21 cellular contexts compared by ENCODE assay signal in the genomic region with DNA sequence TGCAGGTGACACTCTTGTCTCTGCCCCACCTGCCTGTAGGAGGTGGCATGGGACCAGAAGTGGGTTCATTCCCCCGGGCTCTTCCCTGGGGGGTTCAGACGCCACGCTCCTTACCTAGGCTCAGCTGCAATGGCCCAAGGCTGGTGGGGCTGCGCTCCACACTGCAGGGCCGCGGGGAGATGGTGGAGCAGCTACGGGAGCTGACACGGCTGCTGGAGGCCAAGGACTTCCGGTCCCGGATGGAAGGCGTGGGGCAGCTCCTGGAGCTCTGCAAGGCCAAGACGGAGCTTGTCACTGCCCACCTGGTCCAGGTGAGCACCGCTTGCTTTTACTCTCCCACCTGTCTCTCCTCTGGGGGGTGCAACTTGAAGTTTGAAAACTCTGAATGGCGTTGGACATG. TPM values are rescaled to one million over a fixed set of nuclear protein-coding genes. Genes with fewer than 3 reads are reported as not detected.
DNase-seq lines count a peak whose midpoint lies in the region; ATAC-seq and TF ChIP-seq lines count a peak whose summit lies in the region.
"Had no signal": no experiment of that assay in that cellular context is flagged by ENCODE, and none has a peak within 500 bp of the region (broad histone marks: within the 10 kb centered on the region; RNA-seq: fewer than 3 reads in every experiment).

No MANE protein-coding gene starts in this region.

- ATAC-seq in natural killer cell (peak in 2 of 3 donors; percentile 18 to 37), HG02610 (IDR thresholded peaks at IDR 0.05; ENCODE audit: unreplicated experiment) (no peak)

- 0 out of 22 replicates have a peak, but pooled peaks cover 0 to 7% (median 0%) of the 10 kb centered on the region in 11 experiments for H3K36me3 ChIP-seq in BLaER1 treated with 17β-estradiol and CSF1 and Interleukin-3, amounts not matched to agents 10 nM and 100 nM
- H3K36me3 ChIP-seq in Caco-2 (ENCODE audit: control insufficient read depth, insufficient read depth, low read length), result no peaks in the 10 kb centered on the region
- no peaks in the 10 kb centered on the region for H3K36me3 ChIP-seq in WERI-Rb-1

- POLR2A ChIA-PET in Caco-2 (lab: Charles Lee), result no interaction called here

- no peak for TF ChIP-seq CTCF in Caco-2 (IDR thresholded peaks at IDR 0.05; ENCODE audit: insufficient read depth in 1 of 2, low read depth in 1 of 2, low read length in 1 of 2, severe bottlenecking in 1 of 2, unreplicated experiment in 1 of 2)
- TF ChIP-seq CTCF in WERI-Rb-1 (IDR thresholded peaks at IDR 0.05; ENCODE audit: low read depth, low read length), result 0 out of 2 replicates have a peak, but pooled peaks have one; percentile 4
- TF ChIP-seq CTCF in natural killer cell (IDR thresholded peaks at IDR 0.05), result no peak

- H3K4me1 ChIP-seq in BLaER1 treated with 17β-estradiol and CSF1 and Interleukin-3, amounts not matched to agents 10 nM and 100 nM, result peaks cover 0 to 26% (median 10%) of the 10 kb centered on the region in 10 experiments; a peak in 12 of 20 replicates
- peaks cover 23% of the 10 kb centered on the region for H3K4me1 ChIP-seq in Caco-2

- H3K27ac Mint-ChIP-seq in Caco-2 (ENCODE audit: unreplicated experiment) (peak overlapping the region; percentile 33), natural killer cell (peak overlapping the region; percentile 67 to 71)
- H3K27ac Mint-ChIP-seq: B cell, CD14-positive monocyte had no signal

- H3K4me2 ChIP-seq in BLaER1 treated with 17β-estradiol and CSF1 and Interleukin-3, amounts not matched to agents 10 nM and 100 nM, result peak overlapping the region in 6 of 11 experiments; percentile 6 to 83 (median 38); a peak in 8 of 22 replicates

- no peaks in the 10 kb centered on the region for H3K9me3 ChIP-seq in BLaER1 treated with 17β-estradiol and CSF1 and Interleukin-3, amounts not matched to agents 10 nM and 100 nM (replicated peaks in 1 of 11)
- H3K9me3 ChIP-seq in Caco-2 (no peaks in the 10 kb centered on the region), WERI-Rb-1 (ENCODE audit: severe bottlenecking) (no peaks in the 10 kb centered on the region)

- H3K9ac ChIP-seq in BLaER1 treated with 17β-estradiol and CSF1 and Interleukin-3, amounts not matched to agents 10 nM and 100 nM, result no peak overlapping the region
- H3K9ac ChIP-seq: GM23248 had no signal

- H4K20me1 ChIP-seq in BLaER1 treated with 17β-estradiol and CSF1 and Interleukin-3, amounts not matched to agents 10 nM and 100 nM, result no peaks in the 10 kb centered on the region

- H3K9me3 Mint-ChIP-seq in Caco-2 (ENCODE audit: unreplicated experiment) (no peaks in the 10 kb centered on the region), natural killer cell (no peaks in the 10 kb centered on the region)

- H3K4me3 Mint-ChIP-seq in Caco-2 (ENCODE audit: unreplicated experiment) (no peak overlapping the region), natural killer cell (peak overlapping the region; percentile 25)
- H3K4me3 Mint-ChIP-seq: B cell, CD14-positive monocyte had no signal

- CTCF ChIA-PET in Caco-2 (lab: Charles Lee), result no interaction called here

- no peaks in the 10 kb centered on the region for H3K36me3 Mint-ChIP-seq in Caco-2 (ENCODE audit: insufficient read depth, unreplicated experiment)
- H3K36me3 Mint-ChIP-seq in natural killer cell, result peaks cover 14% of the 10 kb centered on the region
- H3K36me3 Mint-ChIP-seq: CD14-positive monocyte had no signal

- no peaks in the 10 kb centered on the region for H3K27me3 ChIP-seq in BLaER1 treated with 17β-estradiol and CSF1 and Interleukin-3, amounts not matched to agents 10 nM and 100 nM
- no peaks in the 10 kb centered on the region for H3K27me3 ChIP-seq in Caco-2 (replicated peaks; ENCODE audit: control insufficient read depth, insufficient read depth, low read length)
- no peaks in the 10 kb centered on the region for H3K27me3 ChIP-seq in WERI-Rb-1 (ENCODE audit: insufficient read depth, low read depth, severe bottlenecking)

- no peak overlapping the region for H3K4me3 ChIP-seq in BLaER1 treated with 17β-estradiol and CSF1 and Interleukin-3, amounts not matched to agents 10 nM and 100 nM
- H3K4me3 ChIP-seq in Caco-2 (ENCODE audit: low read depth, low read length) (no peak overlapping the region), WERI-Rb-1 (ENCODE audit: low read depth, low read length) (no peak overlapping the region)
- H3K4me3 ChIP-seq: GM23248 had no signal

- BruUV-seq in Caco-2 (replicated peaks; lab: Mats Ljungman, UMichigan), result no TSS peak

- intact Hi-C loops in Caco-2 (cut with micrococcal nuclease; ENCODE audit: unreplicated experiment) (no loop called here), natural killer cell (cut with micrococcal nuclease) (no loop called here)

- no peak overlapping the region for H3K27ac ChIP-seq in BLaER1 treated with 17β-estradiol and CSF1 and Interleukin-3, amounts not matched to agents 10 nM and 100 nM
- no peak overlapping the region for H3K27ac ChIP-seq in WERI-Rb-1
- H3K27ac ChIP-seq: GM23248 had no signal

- H3K4me1 Mint-ChIP-seq in Caco-2 (ENCODE audit: low read depth, unreplicated experiment) (peaks cover 26% of the 10 kb centered on the region), natural killer cell (peaks cover 42 to 47% of the 10 kb centered on the region in 2 donors)
- H3K4me1 Mint-ChIP-seq: B cell had no signal

- no peak for DNase-seq in Caco-2
- DNase-seq in WERI-Rb-1, result no peak
- DNase-seq in natural killer cell, result no peak
- DNase-seq in NCI-H2081 treated with DMSO at 0.1 percent for 48 hours (lab: John Stamatoyannopoulos, UW), result no peak
- DNase-seq in NOMO-1 treated with dmso at 0.1 percent for 144 hours (lab: John Stamatoyannopoulos, UW; ENCODE audit: unreplicated experiment), result no peak
- no peak for DNase-seq in EL
- DNase-seq: DMS153, DND-41, GM23248, H7, KG1, MM.1S, NCI-H2029, NCI-H446 treated with DMSO at 0.1 percent for 48 hours, NCI-H526 treated with DMSO at 0.1 percent for 48 hours, RPMI8226, SHP77 had no signal

- no peaks in the 10 kb centered on the region for H3K27me3 Mint-ChIP-seq in Caco-2 (ENCODE audit: insufficient read depth, unreplicated experiment)
- no peaks in the 10 kb centered on the region for H3K27me3 Mint-ChIP-seq in natural killer cell (ENCODE audit: low read depth in 2 of 2)
- H3K27me3 Mint-ChIP-seq: B cell had no signal

RNA-seq across cellular contexts. Expression of gene PCARE, which starts 39.0 kb away (rescaled TPM):
- not detected in 2 replicates for total RNA-seq in Caco-2 (2022)
- not detected for total RNA-seq in natural killer cell
- total RNA-seq: B cell, GM23248, H7 had no signal

RNA-seq across cellular contexts. Expression of gene TOGARAM2, which starts 54.2 kb away (rescaled TPM):
- 0.61 and 1.3 TPM in 2 replicates for total RNA-seq in Caco-2 (2022)
- 10 to 100 TPM; 25.9 to 53.2 (median 30.8) TPM for total RNA-seq in natural killer cell
- total RNA-seq: GM23248 had no signal

Comparison
In these comparisons a context has a peak if more than half of its experiments do, and no peak if none do; other contexts are left out.
1. RNA of gene TOGARAM2, which starts 54.2 kb away (total RNA-seq): 25.9 to 53.2 TPM in natural killer cell; 0.61 to 1.3 TPM in Caco-2; every median in the first group is over 10 times any median in the second.